In genomic region chr1:170538687-170539086, GRCh38 we compare ENCODE assay signal across 17 cellular contexts.
"Had no signal": no experiment of that assay in that cellular context is flagged by ENCODE, and none has a peak within 500 bp of the region (broad histone marks: within the 10 kb centered on the region; RNA-seq: fewer than 3 reads in every experiment).

No MANE protein-coding gene starts in this region.

- H3K4me1 ChIP-seq: foreskin keratinocyte, parathyroid adenoma had no signal

- H3K4me3 ChIP-seq: esophagus squamous epithelium had no signal

- H3K27me3 ChIP-seq: esophagus squamous epithelium, foreskin keratinocyte had no signal

- H3K27me3 Mint-ChIP-seq: activated CD8-positive, alpha-beta memory T cell treated with anti-CD3 and anti-CD28 coated beads, Interleukin-2, amount 10 ng/mL, durations not matched to agents 7 days and 5 days; activated naive CD8-positive, alpha-beta T cell; activated T-cell treated with anti-CD3 and anti-CD28 coated beads, Interleukin-2, amount 50 U/mL, for 24 hours; type B pancreatic cell had no signal

- H3K9me3 ChIP-seq: esophagus squamous epithelium had no signal

- H3K4me3 Mint-ChIP-seq: activated CD8-positive, alpha-beta memory T cell treated with anti-CD3 and anti-CD28 coated beads, Interleukin-2, amount 10 ng/mL, durations not matched to agents 7 days and 5 days; activated naive CD8-positive, alpha-beta T cell; activated T-cell treated with anti-CD3 and anti-CD28 coated beads, Interleukin-2, amount 50 U/mL, for 24 hours; type B pancreatic cell had no signal

- H3K9me3 Mint-ChIP-seq: activated T-cell treated with anti-CD3 and anti-CD28 coated beads, Interleukin-2, amount 50 U/mL, for 24 hours; type B pancreatic cell had no signal

- H3K27ac Mint-ChIP-seq: activated CD8-positive, alpha-beta memory T cell treated with anti-CD3 and anti-CD28 coated beads, Interleukin-2, amount 10 ng/mL, durations not matched to agents 7 days and 5 days; activated naive CD8-positive, alpha-beta T cell; type B pancreatic cell had no signal

- ATAC-seq: activated CD8-positive, alpha-beta memory T cell treated with anti-CD3 and anti-CD28 coated beads, Interleukin-2, amount 10 ng/mL, durations not matched to agents 7 days and 5 days; foreskin keratinocyte had no signal

- H3K9ac ChIP-seq: parathyroid adenoma had no signal

- H2AFZ ChIP-seq: parathyroid adenoma had no signal

- DNase-seq: activated CD4-positive, alpha-beta T cell treated with anti-CD3 and anti-CD28 coated beads, Interleukin-2, amount 50 U/mL, for 4 hours; activated CD4-positive, CD25-positive, alpha-beta regulatory T cell treated with anti-CD3 and anti-CD28 coated beads, Interleukin-2, amount 50 U/mL, for 72 hours; activated CD8-positive, alpha-beta memory T cell treated with anti-CD3 and anti-CD28 coated beads, Interleukin-2, amount 10 ng/mL, durations not matched to agents 7 days and 5 days; activated gamma-delta T cell; activated T-cell treated with anti-CD3 and anti-CD28 coated beads, Interleukin-2, amount 50 U/mL, for 24 hours; anterior cingulate cortex; esophagus squamous epithelium; foreskin keratinocyte; head of caudate nucleus; islet precursor cell; left ventricle myocardium superior; stimulated activated naive CD4-positive, alpha-beta T cell; substantia nigra; SW 1271 had no signal

- H3K27ac ChIP-seq: esophagus squamous epithelium, foreskin keratinocyte, parathyroid adenoma had no signal
